Comparison of ENCODE assay signal across 13 cellular contexts in genomic region chr11:83409891-83410290, GRCh38.
"Had no signal": no experiment of that assay in that cellular context is flagged by ENCODE, and none has a peak within 500 bp of the region (broad histone marks: within the 10 kb centered on the region; RNA-seq: fewer than 3 reads in every experiment).

No MANE protein-coding gene starts in this region.

- H3K27me3 ChIP-seq: breast epithelium, gastroesophageal sphincter had no signal

- H3K27ac ChIP-seq: gastroesophageal sphincter had no signal

- H3K9me3 ChIP-seq: breast epithelium, gastroesophageal sphincter had no signal

- DNase-seq: activated CD4-positive, alpha-beta T cell treated with anti-CD3 and anti-CD28 coated beads, Interleukin-2, amount 10 ng/mL, durations not matched to agents 7 days and 5 days; activated CD8-positive, alpha-beta memory T cell treated with anti-CD3 and anti-CD28 coated beads for 24 hours; activated naive CD4-positive, alpha-beta T cell; aorta; endodermal cell; erythroblast; hippocampal formation; kidney; nephron progenitor cell; stimulated activated naive B cell treated with anti-CD40 and anti-IgM and Interleukin-4, amounts not matched to agents 10 μg/mL and 1 μg/mL and 100 μg/mL, for 72 hours; trophoblast cell had no signal

- H3K36me3 ChIP-seq: breast epithelium, gastroesophageal sphincter had no signal

- H3K4me1 ChIP-seq: breast epithelium, gastroesophageal sphincter had no signal

- FAIRE-seq: kidney had no signal

- H3K4me3 ChIP-seq: breast epithelium, gastroesophageal sphincter had no signal

- ATAC-seq: gastroesophageal sphincter; stimulated activated naive B cell treated with anti-CD40 and anti-IgM and Interleukin-4, amounts not matched to agents 10 μg/mL and 1 μg/mL and 100 μg/mL, for 72 hours had no signal
